Comparison of ENCODE assay signal across 25 cellular contexts in genomic region chr6:111986651-111987050, GRCh38.
DNase-seq lines count a peak whose midpoint lies in the region; ATAC-seq, FAIRE-seq and TF ChIP-seq lines count a peak whose summit lies in the region.
"Had no signal": no experiment of that assay in that cellular context is flagged by ENCODE, and none has a peak within 500 bp of the region (broad histone marks: within the 10 kb centered on the region; RNA-seq: fewer than 3 reads in every experiment).

No MANE protein-coding gene starts in this region.

- peak overlapping the region; percentile 81 to 90 for H2BK12ac ChIP-seq in mesenchymal stem cell (ENCODE audit: low read length in 2 of 2)

- peak overlapping the region in 1 of 2 experiments; percentile 63 for H3K18ac ChIP-seq in mesenchymal stem cell (ENCODE audit: low read depth in 1 of 2, low read length in 2 of 2)

- H3K9me3 Mint-ChIP-seq in natural killer cell treated with Interleukin-12 subunit alpha and Interleukin-12 subunit beta and Interleukin-15 and Interleukin-18, amount 100 ng/mL, for 72 hours, result no peaks in the 10 kb centered on the region
- H3K9me3 Mint-ChIP-seq in natural killer cell (no peaks in the 10 kb centered on the region), astrocyte (ENCODE audit: unreplicated experiment) (no peaks in the 10 kb centered on the region)

- no peaks in the 10 kb centered on the region for H4K20me1 ChIP-seq in astrocyte (ENCODE audit: insufficient read depth, low read length)

- no peak overlapping the region for H3K9ac ChIP-seq in astrocyte (ENCODE audit: low read length)
- H3K9ac ChIP-seq in mesenchymal stem cell (ENCODE audit: low read length), result no peak overlapping the region

- TF ChIP-seq EP300 in transverse colon (IDR thresholded peaks at IDR 0.05; ENCODE audit: low read depth), result no peak

- H3K36me3 Mint-ChIP-seq in natural killer cell treated with Interleukin-12 subunit alpha and Interleukin-12 subunit beta and Interleukin-15 and Interleukin-18, amount 100 ng/mL, for 72 hours, result no peaks in the 10 kb centered on the region
- H3K36me3 Mint-ChIP-seq in natural killer cell (no peaks in the 10 kb centered on the region), astrocyte (ENCODE audit: low read depth, unreplicated experiment) (no peaks in the 10 kb centered on the region)

- in situ Hi-C loops in transverse colon (cut with MboI; ENCODE audit: low pct_ligation_motif_present in 1 of 4, low pct_unique_long_range_greater_than_20kb in 1 of 4, low sequenced_read_pairs in 3 of 4), result no loop called here

- DNase-seq in natural killer cell treated with Interleukin-12 subunit alpha and Interleukin-12 subunit beta and Interleukin-15 and Interleukin-18, amount 100 ng/mL, for 72 hours (ENCODE audit: low spot score), result no peak
- DNase-seq in natural killer cell (no peak), astrocyte (ENCODE audit: low read depth) (no peak), mesenchymal stem cell (no peak), NCI-H69 (lab: John Stamatoyannopoulos, UW) (no peak), NCI-H187 (lab: John Stamatoyannopoulos, UW) (no peak), transverse colon (no peak)
- DNase-seq: activated CD4-positive, alpha-beta T cell treated with anti-CD3 and anti-CD28 coated beads for 4 hours; activated naive CD8-positive, alpha-beta T cell treated with anti-CD3 and anti-CD28 coated beads, Interleukin-2, amount 10 ng/mL, durations not matched to agents 7 days and 5 days; C1 segment of cervical spinal cord; Calu3; GM23248; left ventricle myocardium inferior; midbrain; naive thymus-derived CD8-positive, alpha-beta T cell; NCI-H1436; NCI-H2107; ovary; PC-9; Right ventricle myocardium superior; spleen; stimulated activated CD4-positive, alpha-beta T cell treated with anti-CD3 and anti-CD28 coated beads, Interleukin-2, amount 100 ng/mL, for 48 hours; substantia nigra had no signal

- TF ChIP-seq POLR2A in transverse colon (IDR thresholded peaks at IDR 0.05), result no peak

- no peak overlapping the region for H3K14ac ChIP-seq in mesenchymal stem cell (ENCODE audit: low read length in 2 of 2)

- H3K4me2 ChIP-seq in astrocyte (ENCODE audit: low read length), result no peak overlapping the region
- no peak overlapping the region for H3K4me2 ChIP-seq in mesenchymal stem cell (ENCODE audit: low read length, poor library complexity, severe bottlenecking)

- H3K4me3 ChIP-seq in astrocyte (ENCODE audit: insufficient read depth, low read depth, low read length) (no peak overlapping the region), mesenchymal stem cell (ENCODE audit: insufficient read depth in 1 of 2, low read depth in 1 of 2, low read length in 2 of 2) (no peak overlapping the region), transverse colon (no peak overlapping the region)
- H3K4me3 ChIP-seq: GM12878, GM23248, left ventricle myocardium inferior, ovary, spleen had no signal

- intact Hi-C loops in natural killer cell (cut with micrococcal nuclease), result no loop called here
- intact Hi-C loops in transverse colon (cut with DNase I; ENCODE audit: low total_unique reads), result no loop called here

- WGBS in mesenchymal stem cell, result 97% methylated on average over 3 of the region's 3 CpGs
- WGBS in transverse colon (ENCODE audit: low coverage in 1 of 2), 2 donors, result 98 to 100% methylated on average over 3 of the region's 3 CpGs

- no peak overlapping the region for H4K91ac ChIP-seq in mesenchymal stem cell (ENCODE audit: low read length)

- no peaks in the 10 kb centered on the region for H3K9me3 ChIP-seq in astrocyte (ENCODE audit: insufficient read depth, low read depth, low read length)
- no peaks in the 10 kb centered on the region for H3K9me3 ChIP-seq in mesenchymal stem cell (ENCODE audit: control insufficient read depth, low read length)
- H3K9me3 ChIP-seq in transverse colon, result no peaks in the 10 kb centered on the region
- H3K9me3 ChIP-seq: left ventricle myocardium inferior, ovary, spleen had no signal

- no peak for FAIRE-seq in astrocyte (lab: Jason Lieb, UNC)
- FAIRE-seq: endometrium, GM12878 had no signal

- H3K79me1 ChIP-seq in mesenchymal stem cell (replicated peaks; ENCODE audit: low read length, poor library complexity, severe bottlenecking), result no peaks in the 10 kb centered on the region

- H2BK120ac ChIP-seq in mesenchymal stem cell (ENCODE audit: low read depth, low read length), result no peak overlapping the region

- no peak for ATAC-seq in natural killer cell treated with Interleukin-12 subunit alpha and Interleukin-12 subunit beta and Interleukin-15 and Interleukin-18, amount 100 ng/mL, for 72 hours
- ATAC-seq in natural killer cell, result no peak
- ATAC-seq: GM12878; naive thymus-derived CD8-positive, alpha-beta T cell had no signal

- no peaks in the 10 kb centered on the region for H3K27me3 ChIP-seq in astrocyte (ENCODE audit: insufficient read depth, low read length)
- no peaks in the 10 kb centered on the region for H3K27me3 ChIP-seq in mesenchymal stem cell (ENCODE audit: control insufficient read depth in 1 of 2, insufficient read depth in 1 of 2, low read length in 2 of 2)
- no peaks in the 10 kb centered on the region for H3K27me3 ChIP-seq in transverse colon
- H3K27me3 ChIP-seq: ovary had no signal

- H3K4ac ChIP-seq in mesenchymal stem cell (ENCODE audit: low read depth in 1 of 2, low read length in 2 of 2), result peak overlapping the region in 1 of 2 experiments; percentile 44

- peaks cover 15% of the 10 kb centered on the region for H3K4me1 ChIP-seq in astrocyte (ENCODE audit: insufficient read depth, low read length)
- H3K4me1 ChIP-seq in mesenchymal stem cell (ENCODE audit: control insufficient read depth, insufficient read depth, low read depth, low read length), result no peaks in the 10 kb centered on the region
- H3K4me1 ChIP-seq in transverse colon, result no peaks in the 10 kb centered on the region
- H3K4me1 ChIP-seq: left ventricle myocardium inferior had no signal

- H3K4me3 Mint-ChIP-seq in natural killer cell treated with Interleukin-12 subunit alpha and Interleukin-12 subunit beta and Interleukin-15 and Interleukin-18, amount 100 ng/mL, for 72 hours, result no peak overlapping the region
- H3K4me3 Mint-ChIP-seq in natural killer cell, result no peak overlapping the region
- no peak overlapping the region for H3K4me3 Mint-ChIP-seq in astrocyte (ENCODE audit: unreplicated experiment)
- H3K4me3 Mint-ChIP-seq: activated naive CD8-positive, alpha-beta T cell treated with anti-CD3 and anti-CD28 coated beads, Interleukin-2, amount 10 ng/mL, durations not matched to agents 7 days and 5 days had no signal

- H3K27ac Mint-ChIP-seq in natural killer cell treated with Interleukin-12 subunit alpha and Interleukin-12 subunit beta and Interleukin-15 and Interleukin-18, amount 100 ng/mL, for 72 hours, result peak overlapping the region; percentile 35 to 77
- no peak overlapping the region for H3K27ac Mint-ChIP-seq in natural killer cell
- peak overlapping the region; percentile 99 for H3K27ac Mint-ChIP-seq in astrocyte (ENCODE audit: unreplicated experiment)

- H3K4me1 Mint-ChIP-seq in natural killer cell treated with Interleukin-12 subunit alpha and Interleukin-12 subunit beta and Interleukin-15 and Interleukin-18, amount 100 ng/mL, for 72 hours (ENCODE audit: low read depth in 2 of 2), result peaks cover 66 to 74% of the 10 kb centered on the region in 2 donors
- peaks cover 56 to 57% of the 10 kb centered on the region in 2 donors for H3K4me1 Mint-ChIP-seq in natural killer cell
- H3K4me1 Mint-ChIP-seq in astrocyte (ENCODE audit: low read depth, unreplicated experiment), result peaks cover 31% of the 10 kb centered on the region

- no peak overlapping the region for H3K23ac ChIP-seq in mesenchymal stem cell (ENCODE audit: low read length in 2 of 2)

- H2AFZ ChIP-seq in astrocyte (ENCODE audit: low read depth, low read length) (no peak overlapping the region), mesenchymal stem cell (ENCODE audit: low read depth, low read length) (no peak overlapping the region)

- H4K8ac ChIP-seq in mesenchymal stem cell (ENCODE audit: low read length), result no peak overlapping the region

- H3K36me3 ChIP-seq in astrocyte (ENCODE audit: insufficient read depth, low read length) (no peaks in the 10 kb centered on the region), mesenchymal stem cell (ENCODE audit: control insufficient read depth in 1 of 2, insufficient read depth in 2 of 2, low read depth in 1 of 2, low read length in 2 of 2) (no peaks in the 10 kb centered on the region), transverse colon (no peaks in the 10 kb centered on the region)
- H3K36me3 ChIP-seq: left ventricle myocardium inferior, ovary, spleen had no signal

- H3K79me2 ChIP-seq in astrocyte (ENCODE audit: insufficient read depth, low read length), result no peaks in the 10 kb centered on the region

- no peak overlapping the region for H2BK5ac ChIP-seq in mesenchymal stem cell (ENCODE audit: low read depth, low read length, poor library complexity, severe bottlenecking)

- H3K27ac ChIP-seq in astrocyte (ENCODE audit: low read depth, low read length) (no peak overlapping the region), mesenchymal stem cell (ENCODE audit: low read length, poor library complexity, severe bottlenecking) (no peak overlapping the region), transverse colon (no peak overlapping the region)
- H3K27ac ChIP-seq: left ventricle myocardium inferior, ovary, spleen had no signal

- TF ChIP-seq CTCF in natural killer cell (IDR thresholded peaks at IDR 0.05) (no peak), astrocyte (IDR thresholded peaks at IDR 0.05; ENCODE audit: insufficient read depth, low read depth, low read length) (no peak), transverse colon (IDR thresholded peaks at IDR 0.05) (no peak)

- H2AK5ac ChIP-seq in mesenchymal stem cell (ENCODE audit: low read length, severe bottlenecking), result peak overlapping the region; percentile 76

- H3K27me3 Mint-ChIP-seq in natural killer cell treated with Interleukin-12 subunit alpha and Interleukin-12 subunit beta and Interleukin-15 and Interleukin-18, amount 100 ng/mL, for 72 hours, result no peaks in the 10 kb centered on the region
- H3K27me3 Mint-ChIP-seq in natural killer cell (ENCODE audit: low read depth in 2 of 2), result no peaks in the 10 kb centered on the region
- H3K27me3 Mint-ChIP-seq in astrocyte (ENCODE audit: low read depth, unreplicated experiment), result no peaks in the 10 kb centered on the region
- H3K27me3 Mint-ChIP-seq: activated naive CD8-positive, alpha-beta T cell treated with anti-CD3 and anti-CD28 coated beads, Interleukin-2, amount 10 ng/mL, durations not matched to agents 7 days and 5 days; naive thymus-derived CD8-positive, alpha-beta T cell had no signal

- H2BK15ac ChIP-seq in mesenchymal stem cell (ENCODE audit: low read depth, poor library complexity, severe bottlenecking), result no peak overlapping the region

Comparison
In these comparisons a context has a peak if more than half of its experiments do, and no peak if none do; other contexts are left out.
1. H3K27ac Mint-ChIP-seq: peak in natural killer cell treated with Interleukin-12 subunit alpha and Interleukin-12 subunit beta and Interleukin-15 and Interleukin-18, amount 100 ng/mL, for 72 hours (2 of 2) and astrocyte (single experiment); none in natural killer cell (0 of 2).